Comparison of ENCODE assay signal across 15 cellular contexts in the genomic region with DNA sequence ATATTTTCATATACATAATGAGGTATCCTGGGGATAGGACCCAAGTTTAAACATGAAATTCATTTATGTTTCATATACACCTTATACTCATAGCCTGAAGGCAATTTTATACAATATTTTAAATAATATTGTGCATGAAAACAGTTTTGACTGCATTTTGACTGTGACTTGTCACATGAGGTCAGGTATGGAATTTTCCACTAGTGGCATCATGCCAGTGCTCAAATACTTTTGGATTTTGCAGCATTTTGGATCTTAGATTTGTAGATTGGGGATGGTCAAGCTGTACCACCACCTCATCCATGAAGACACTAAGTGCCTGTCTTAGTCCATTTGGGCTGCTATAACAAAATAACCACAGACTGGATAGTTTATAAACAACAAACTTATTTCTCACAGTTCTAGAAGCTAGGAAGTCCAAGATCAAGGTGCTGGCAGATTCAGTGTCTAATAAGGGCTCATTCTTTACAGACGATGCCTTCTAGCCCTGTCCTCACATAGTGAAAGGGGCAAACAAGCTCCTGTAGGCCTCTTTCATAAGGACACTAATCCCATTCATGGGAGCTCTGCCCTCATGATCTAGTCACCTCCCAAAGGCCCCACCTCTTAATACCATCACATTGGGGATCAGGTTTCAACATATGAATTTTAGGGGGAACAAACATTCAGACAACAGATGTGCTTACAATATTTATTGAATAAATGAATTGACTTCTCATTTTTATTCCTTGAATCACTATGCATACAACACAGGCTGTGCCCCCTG. TPM values are rescaled to one million over a fixed set of nuclear protein-coding genes. Genes with fewer than 3 reads are reported as not detected.
DNase-seq lines count a peak whose midpoint lies in the region; ATAC-seq, FAIRE-seq and TF ChIP-seq lines count a peak whose summit lies in the region.
"Had no signal": no experiment of that assay in that cellular context is flagged by ENCODE, and none has a peak within 500 bp of the region (broad histone marks: within the 10 kb centered on the region; RNA-seq: fewer than 3 reads in every experiment).

No MANE protein-coding gene starts in this region.

- no peaks in the 10 kb centered on the region for H4K20me1 ChIP-seq in astrocyte (ENCODE audit: insufficient read depth, low read length)
- H4K20me1 ChIP-seq in osteoblast (ENCODE audit: insufficient read depth, low read length): no peaks in the 10 kb centered on the region

- H3K27ac ChIP-seq in astrocyte (ENCODE audit: low read depth, low read length) (no peak overlapping the region), osteoblast (ENCODE audit: low read depth, low read length) (peak overlapping the region; percentile 26)
- H3K27ac ChIP-seq: Peyer's patch had no signal

- no peaks in the 10 kb centered on the region for H3K27me3 Mint-ChIP-seq in astrocyte (ENCODE audit: low read depth, unreplicated experiment)
- H3K27me3 Mint-ChIP-seq: CD4-positive, alpha-beta memory T cell had no signal

- no peak overlapping the region for H3K4me3 ChIP-seq in astrocyte (ENCODE audit: insufficient read depth, low read depth, low read length)
- H3K4me3 ChIP-seq in osteoblast (ENCODE audit: insufficient read depth, low read length): no peak overlapping the region
- H3K4me3 ChIP-seq: Peyer's patch had no signal

- H3K4me2 ChIP-seq in astrocyte (ENCODE audit: low read length): peak overlapping the region; percentile 28
- no peak overlapping the region for H3K4me2 ChIP-seq in osteoblast (ENCODE audit: insufficient read depth, low read length)

- ATAC-seq in HG03108 (IDR thresholded peaks at IDR 0.05; ENCODE audit: unreplicated experiment): no peak

- TF ChIP-seq RAD21 in Ishikawa (IDR thresholded peaks at IDR 0.05; ENCODE audit: low read depth): no peak

- peaks cover 20% of the 10 kb centered on the region for H3K4me1 Mint-ChIP-seq in astrocyte (ENCODE audit: low read depth, unreplicated experiment)

- H3K9me3 Mint-ChIP-seq in astrocyte (ENCODE audit: unreplicated experiment): no peaks in the 10 kb centered on the region
- H3K9me3 Mint-ChIP-seq: CD4-positive, alpha-beta memory T cell had no signal

- no peaks in the 10 kb centered on the region for H3K27me3 ChIP-seq in astrocyte (ENCODE audit: insufficient read depth, low read length)
- H3K27me3 ChIP-seq in osteoblast (ENCODE audit: insufficient read depth, low read length): no peaks in the 10 kb centered on the region
- H3K27me3 ChIP-seq: BE2C, Peyer's patch had no signal

- no peak for DNase-seq in GM19239 (ENCODE audit: insufficient read length, low spot score)
- DNase-seq in astrocyte (ENCODE audit: low read depth): no peak
- no peak for DNase-seq in osteoblast (ENCODE audit: insufficient read length, low spot score, missing footprints)
- no peak for DNase-seq in SIG-M5 treated with dmso at 0.1 percent for 504 hours (lab: John Stamatoyannopoulos, UW; ENCODE audit: unreplicated experiment)
- no peak for DNase-seq in NCI-H2107 (lab: John Stamatoyannopoulos, UW)
- DNase-seq: BE2C; CD4-positive, alpha-beta memory T cell; DND-41; GF-D8; NCI-H1436; NCI-H748 treated with DMSO at 0.1 percent for 48 hours; Peyer's patch; SHP77 treated with DMSO at 0.1 percent for 48 hours had no signal

- H3K4me3 Mint-ChIP-seq in astrocyte (ENCODE audit: unreplicated experiment): no peak overlapping the region
- H3K4me3 Mint-ChIP-seq: CD4-positive, alpha-beta memory T cell had no signal

- TF ChIP-seq CTCF in astrocyte (IDR thresholded peaks at IDR 0.05; ENCODE audit: insufficient read depth, low read depth, low read length): no peak
- no peak for TF ChIP-seq CTCF in osteoblast (IDR thresholded peaks at IDR 0.05; ENCODE audit: extremely low read depth, low read depth, low read length)

- FAIRE-seq in GM19239 (lab: Jason Lieb, UNC): peak; percentile 4
- FAIRE-seq in astrocyte (lab: Jason Lieb, UNC): no peak

- no peak overlapping the region for H3K9ac ChIP-seq in astrocyte (ENCODE audit: low read length)

- no peaks in the 10 kb centered on the region for H3K36me3 Mint-ChIP-seq in astrocyte (ENCODE audit: low read depth, unreplicated experiment)
- H3K36me3 Mint-ChIP-seq: CD4-positive, alpha-beta memory T cell had no signal

- no peaks in the 10 kb centered on the region for H3K36me3 ChIP-seq in astrocyte (ENCODE audit: insufficient read depth, low read length)
- no peaks in the 10 kb centered on the region for H3K36me3 ChIP-seq in osteoblast (ENCODE audit: insufficient read depth, low read length)
- H3K36me3 ChIP-seq: BE2C, Peyer's patch had no signal

- H3K27ac Mint-ChIP-seq in astrocyte (ENCODE audit: unreplicated experiment): peak overlapping the region; percentile 34
- H3K27ac Mint-ChIP-seq: CD4-positive, alpha-beta memory T cell had no signal

- TF ChIP-seq EP300 in Ishikawa (IDR thresholded peaks at IDR 0.05; ENCODE audit: borderline replicate concordance): no peak

- peaks cover 17% of the 10 kb centered on the region for H3K4me1 ChIP-seq in astrocyte (ENCODE audit: insufficient read depth, low read length)
- peaks cover 27% of the 10 kb centered on the region for H3K4me1 ChIP-seq in osteoblast (ENCODE audit: insufficient read depth, low read length)
- H3K4me1 ChIP-seq: BE2C, Peyer's patch had no signal

- no peak overlapping the region for H2AFZ ChIP-seq in astrocyte (ENCODE audit: low read depth, low read length)
- peak overlapping the region; percentile 40 for H2AFZ ChIP-seq in osteoblast (ENCODE audit: low read length)

- H3K9me3 ChIP-seq in astrocyte (ENCODE audit: insufficient read depth, low read depth, low read length) (no peaks in the 10 kb centered on the region), osteoblast (ENCODE audit: low read depth, low read length) (no peaks in the 10 kb centered on the region)
- H3K9me3 ChIP-seq: BE2C, Peyer's patch had no signal

- no peaks in the 10 kb centered on the region for H3K79me2 ChIP-seq in astrocyte (ENCODE audit: insufficient read depth, low read length)
- no peaks in the 10 kb centered on the region for H3K79me2 ChIP-seq in osteoblast (ENCODE audit: insufficient read depth, low read length)

TF ChIP-seq in Ishikawa, 13 proteins besides CTCF, POLR2A, EP300 and RAD21:
- TF ChIP-seq NFIC (IDR thresholded peaks at IDR 0.05) (peak; percentile 57; the same call in 1 of the 2 replicates), TEAD4 (IDR thresholded peaks at IDR 0.05) (no peak), EGR1 (IDR thresholded peaks at IDR 0.05) (no peak)

RNA-seq across cellular contexts. Expression of gene NUDT6, which starts 9.4 kb away (rescaled TPM):
- total RNA-seq in astrocyte: 4.0 TPM in 2 replicates
- 6.2 and 7.4 TPM in 2 replicates for total RNA-seq in osteoblast
